ENCODE assay signal across 8 cellular contexts in the genomic region with DNA sequence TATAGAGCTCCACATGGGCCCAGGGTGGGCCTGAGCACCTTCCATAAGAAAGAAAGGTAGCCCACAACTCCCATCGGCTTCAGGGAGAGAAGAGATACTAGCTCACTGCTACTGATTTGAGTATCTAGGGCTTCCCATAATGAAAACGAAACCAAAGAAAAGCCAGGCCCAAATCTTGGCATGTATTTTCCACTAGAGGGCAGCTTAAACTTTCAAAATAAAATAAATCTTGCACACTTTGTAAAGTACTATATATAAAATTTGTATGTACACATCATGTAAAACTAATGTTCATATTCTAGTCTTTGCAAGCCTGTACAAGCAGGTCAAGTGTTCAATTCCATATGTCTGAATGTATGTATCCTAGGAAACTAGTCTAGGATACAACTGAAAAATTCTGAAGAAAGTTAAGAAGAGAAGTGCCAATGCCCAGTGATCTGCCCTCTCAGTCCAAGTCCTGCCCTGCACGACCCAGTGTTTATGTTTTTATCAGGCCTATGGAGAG.
DNase-seq lines count a peak whose midpoint lies in the region; ATAC-seq, FAIRE-seq and TF ChIP-seq lines count a peak whose summit lies in the region.

No MANE protein-coding gene starts in this region.

- TF ChIP-seq CTCF in brain microvascular endothelial cell (IDR thresholded peaks at IDR 0.05; ENCODE audit: low read depth, low read length, missing control alignments) (peak; percentile 56), kidney (IDR thresholded peaks at IDR 0.05; ENCODE audit: borderline replicate concordance, extremely low read depth, insufficient read depth) (peak; percentile 56)

- H3K27ac ChIP-seq in brain microvascular endothelial cell, result no peak overlapping the region
- H3K27ac ChIP-seq in kidney (ENCODE audit: low read depth in 2 of 2, low read length in 2 of 2), result no peak overlapping the region

- ATAC-seq in GM21367 (IDR thresholded peaks at IDR 0.05; ENCODE audit: unreplicated experiment) (no peak), HG03159 (IDR thresholded peaks at IDR 0.05; ENCODE audit: unreplicated experiment) (no peak)

- H3K27me3 ChIP-seq in brain microvascular endothelial cell (replicated peaks), result no peaks in the 10 kb centered on the region

- peak; percentile 86 for FAIRE-seq in kidney (lab: Jason Lieb, UNC)

- intact Hi-C loops in kidney (cut with DNase I), result loop anchor here (10.0 kb wide), 1 partner anchor 528 kb away; no protein-coding TSS in a partner anchor

- H3K9ac ChIP-seq in kidney (ENCODE audit: low read length in 2 of 2), result peak overlapping the region in 1 of 2 donors; percentile 39

- H3K9me3 ChIP-seq in kidney (ENCODE audit: control insufficient read depth in 1 of 2, low read length in 2 of 2), result no peaks in the 10 kb centered on the region

- H3K36me3 ChIP-seq in brain microvascular endothelial cell (replicated peaks) (no peaks in the 10 kb centered on the region), kidney (ENCODE audit: control insufficient read depth in 1 of 2, insufficient read depth in 2 of 2, low read length in 2 of 2) (no peaks in the 10 kb centered on the region)

- in situ Hi-C loops in brain microvascular endothelial cell (cut with HindIII; ENCODE audit: low pct_ligation_motif_present, low sequenced_read_pairs), result no loop called here

- H3K4me1 ChIP-seq in kidney (ENCODE audit: control insufficient read depth in 1 of 2, insufficient read depth in 1 of 2, low read depth in 1 of 2, low read length in 2 of 2), result no peaks in the 10 kb centered on the region

- H3K4me3 ChIP-seq in brain microvascular endothelial cell (ENCODE audit: low read depth, low read length) (no peak overlapping the region), kidney (ENCODE audit: low read length in 2 of 2) (peak overlapping the region in 1 of 2 donors; percentile 29)

- DNase-seq in A172 (ENCODE audit: low spot score), result peak; percentile 31
- peak; percentile 68 for DNase-seq in GM03348 (ENCODE audit: low spot score)
- peak; percentile 28 for DNase-seq in NCI-H2029 treated with DMSO at 0.1 percent for 48 hours (lab: John Stamatoyannopoulos, UW)
- DNase-seq in brain microvascular endothelial cell, result peak; percentile 24
- DNase-seq in kidney, result no peak
- DNase-seq in superior temporal gyrus (ENCODE audit: extremely low spot score), result peak; percentile 88
